In the genomic region with DNA sequence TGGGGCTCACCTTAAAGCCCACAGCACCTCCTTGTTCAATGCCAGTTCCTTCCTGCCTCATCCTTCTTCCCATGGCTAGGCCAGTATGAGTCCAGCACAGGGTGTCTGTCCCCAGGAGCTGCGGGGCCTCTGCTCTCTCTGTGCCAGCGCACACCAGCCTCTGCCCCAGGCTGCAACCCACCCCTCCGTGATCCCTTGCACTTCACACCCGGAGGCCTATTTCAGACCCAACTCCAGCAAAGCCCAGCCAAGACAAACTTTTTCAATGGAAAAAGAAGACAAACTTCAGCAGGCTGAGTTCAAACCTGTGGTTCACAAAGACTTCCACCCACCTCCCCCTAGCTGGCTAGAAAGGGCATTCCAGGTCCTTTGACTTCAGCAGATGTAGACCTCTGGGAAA, we compare ENCODE assay signal across 21 cellular contexts. TPM values are rescaled to one million over a fixed set of nuclear protein-coding genes. Genes with fewer than 3 reads are reported as not detected.
DNase-seq lines count a peak whose midpoint lies in the region; ATAC-seq and TF ChIP-seq lines count a peak whose summit lies in the region.
"Had no signal": no experiment of that assay in that cellular context is flagged by ENCODE, and none has a peak within 500 bp of the region (broad histone marks: within the 10 kb centered on the region; RNA-seq: fewer than 3 reads in every experiment).

No MANE protein-coding gene starts in this region.

- DNase-seq in H7 (peak; percentile 26), esophagus muscularis mucosa (ENCODE audit: extremely low spot score) (peak; percentile 7), COLO668 (lab: John Stamatoyannopoulos, UW; ENCODE audit: unreplicated experiment) (no peak), lower lobe of right lung (no peak)
- no peak for DNase-seq in activated CD4-positive, alpha-beta memory T cell treated with anti-CD3 and anti-CD28 coated beads for 36 hours
- DNase-seq: 8988T; ACHN; AML-193; CD8-positive, alpha-beta T cell; DMS 273 treated with DMSO at 0.1 percent for 48 hours; DMS79; EL; GDM1; GM23248; H9 had no signal

- H3K27me3 Mint-ChIP-seq in activated CD4-positive, alpha-beta memory T cell treated with anti-CD3 and anti-CD28 coated beads for 36 hours: peaks cover 5% of the 10 kb centered on the region

- H3K36me3 ChIP-seq in H7 (replicated peaks; ENCODE audit: control insufficient read depth, insufficient read depth, low read length) (no peaks in the 10 kb centered on the region), esophagus muscularis mucosa (no peaks in the 10 kb centered on the region), lower lobe of right lung (no peaks in the 10 kb centered on the region)
- H3K36me3 ChIP-seq: BE2C; BLaER1 treated with 17β-estradiol and CSF1 and Interleukin-3, amounts not matched to agents 10 nM and 100 nM had no signal

- no peak for TF ChIP-seq EP300 in esophagus muscularis mucosa (IDR thresholded peaks at IDR 0.05)

- 100% methylated on average over 4 of the region's 4 CpGs for WGBS in esophagus muscularis mucosa

- intact Hi-C loops in esophagus muscularis mucosa (cut with DNase I) (no loop called here), lower lobe of right lung (cut with DNase I) (no loop called here)
- intact Hi-C loops in activated CD4-positive, alpha-beta memory T cell treated with anti-CD3 and anti-CD28 coated beads for 36 hours (cut with micrococcal nuclease): no loop called here

- CTCF ChIA-PET in activated CD4-positive, alpha-beta memory T cell treated with anti-CD3 and anti-CD28 coated beads for 36 hours (lab: Charles Lee): no interaction called here

- no peak for TF ChIP-seq POLR2A in esophagus muscularis mucosa (IDR thresholded peaks at IDR 0.05; ENCODE audit: low read depth)

- TF ChIP-seq CTCF in C4-2B (conservative IDR thresholded peaks at IDR 0.05) (no peak), esophagus muscularis mucosa (IDR thresholded peaks at IDR 0.05) (no peak), lower lobe of right lung (IDR thresholded peaks at IDR 0.05) (no peak)

- H3K4me3 ChIP-seq in H7 (ENCODE audit: insufficient read depth, low read depth, low read length): no peak overlapping the region
- H3K4me3 ChIP-seq in esophagus muscularis mucosa: no peak overlapping the region
- no peak overlapping the region for H3K4me3 ChIP-seq in lower lobe of right lung
- H3K4me3 ChIP-seq: A549; BLaER1 treated with 17β-estradiol and CSF1 and Interleukin-3, amounts not matched to agents 10 nM and 100 nM; GM12878; GM23248 had no signal

- H3K27me3 ChIP-seq in H7 (ENCODE audit: control insufficient read depth, insufficient read depth, low read length): no peaks in the 10 kb centered on the region
- H3K27me3 ChIP-seq in esophagus muscularis mucosa: no peaks in the 10 kb centered on the region
- no peaks in the 10 kb centered on the region for H3K27me3 ChIP-seq in lower lobe of right lung (ENCODE audit: low read depth)
- H3K27me3 ChIP-seq: BE2C; BLaER1 treated with 17β-estradiol and CSF1 and Interleukin-3, amounts not matched to agents 10 nM and 100 nM had no signal

- H3K4me3 Mint-ChIP-seq in activated CD4-positive, alpha-beta memory T cell treated with anti-CD3 and anti-CD28 coated beads for 36 hours: no peak overlapping the region
- H3K4me3 Mint-ChIP-seq: CD8-positive, alpha-beta T cell; H9 had no signal

- POLR2A ChIA-PET in activated CD4-positive, alpha-beta memory T cell treated with anti-CD3 and anti-CD28 coated beads for 36 hours (lab: Charles Lee): no interaction called here

- no peak overlapping the region for H3K27ac Mint-ChIP-seq in activated CD4-positive, alpha-beta memory T cell treated with anti-CD3 and anti-CD28 coated beads for 36 hours
- H3K27ac Mint-ChIP-seq: CD8-positive, alpha-beta T cell; H9 had no signal

- H3K4me1 ChIP-seq in esophagus muscularis mucosa: no peaks in the 10 kb centered on the region
- H3K4me1 ChIP-seq in lower lobe of right lung: no peaks in the 10 kb centered on the region
- H3K4me1 ChIP-seq: A549 had no signal

- H3K9me3 Mint-ChIP-seq in activated CD4-positive, alpha-beta memory T cell treated with anti-CD3 and anti-CD28 coated beads for 36 hours: no peaks in the 10 kb centered on the region
- H3K9me3 Mint-ChIP-seq: CD8-positive, alpha-beta T cell had no signal

- peak overlapping the region; percentile 39 for H3K27ac ChIP-seq in C4-2B
- no peak overlapping the region for H3K27ac ChIP-seq in esophagus muscularis mucosa (replicated peaks in 1 of 4)
- H3K27ac ChIP-seq in lower lobe of right lung: no peak overlapping the region
- H3K27ac ChIP-seq: A549; BLaER1 treated with 17β-estradiol and CSF1 and Interleukin-3, amounts not matched to agents 10 nM and 100 nM; GM23248 had no signal

- no peaks in the 10 kb centered on the region for H3K36me3 Mint-ChIP-seq in activated CD4-positive, alpha-beta memory T cell treated with anti-CD3 and anti-CD28 coated beads for 36 hours
- H3K36me3 Mint-ChIP-seq: CD8-positive, alpha-beta T cell had no signal

- no peaks in the 10 kb centered on the region for H3K9me3 ChIP-seq in esophagus muscularis mucosa
- H3K9me3 ChIP-seq in lower lobe of right lung: no peaks in the 10 kb centered on the region
- H3K9me3 ChIP-seq: A549; BE2C; BLaER1 treated with 17β-estradiol and CSF1 and Interleukin-3, amounts not matched to agents 10 nM and 100 nM had no signal

- ATAC-seq in lower lobe of right lung: no peak
- ATAC-seq: A549; CD8-positive, alpha-beta T cell; GM12878; HCT116 had no signal

- no peaks in the 10 kb centered on the region for H3K4me1 Mint-ChIP-seq in activated CD4-positive, alpha-beta memory T cell treated with anti-CD3 and anti-CD28 coated beads for 36 hours (ENCODE audit: low read depth)
- H3K4me1 Mint-ChIP-seq: H9 had no signal

RNA-seq across cellular contexts. Expression of a gene that starts 56.2 kb away (rescaled TPM):
- total RNA-seq in H7 (2014; rRNA removed; shearing (Covaris generic)): 2.7 and 3.3 TPM in 2 replicates
- total RNA-seq in esophagus muscularis mucosa (1 to 10 TPM; 2.6 to 7.1 (median 5.0) TPM), lower lobe of right lung (79.3 TPM)
- 10 to 100 TPM; 12.2 to 12.3 TPM for total RNA-seq in activated CD4-positive, alpha-beta memory T cell treated with anti-CD3 and anti-CD28 coated beads for 36 hours

Comparison
In these comparisons a context has a peak if more than half of its experiments do, and no peak if none do; other contexts are left out.
1. DNase-seq: peak in H7 (single experiment) and esophagus muscularis mucosa (single experiment); none in COLO668 (single experiment), lower lobe of right lung (single experiment) and activated CD4-positive, alpha-beta memory T cell treated with anti-CD3 and anti-CD28 coated beads for 36 hours (single experiment).